Comparison of ENCODE assay signal across 11 cellular contexts in the genomic region with DNA sequence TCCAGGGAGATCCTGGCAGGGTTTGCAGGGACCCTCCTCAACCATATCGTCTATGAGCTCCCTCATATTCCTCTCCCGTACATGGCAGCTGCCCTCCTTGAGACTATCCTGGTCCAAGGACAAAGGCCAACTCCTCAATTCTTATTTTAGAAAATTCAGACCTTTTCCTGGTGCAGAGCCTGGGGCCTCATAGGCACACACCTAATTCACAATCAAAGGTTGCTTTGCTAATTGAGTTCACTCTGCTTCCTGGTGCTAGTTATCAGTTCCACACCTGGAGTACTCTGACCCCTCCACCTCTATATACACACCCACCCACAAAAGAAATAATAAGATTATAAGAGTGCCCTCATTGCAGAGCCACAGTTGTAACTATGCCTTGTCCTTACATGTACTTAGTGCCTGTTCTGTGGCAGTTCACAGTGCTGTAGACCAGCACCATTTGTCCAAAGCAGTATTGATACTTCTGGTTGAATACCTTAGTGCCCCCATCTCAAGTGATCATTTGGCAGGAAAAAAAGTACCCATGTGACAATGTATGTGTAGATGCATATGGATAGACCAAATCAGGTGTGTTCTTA.
"Had no signal": no experiment of that assay in that cellular context is flagged by ENCODE, and none has a peak within 500 bp of the region (broad histone marks: within the 10 kb centered on the region; RNA-seq: fewer than 3 reads in every experiment).

No MANE protein-coding gene starts in this region.

- H3K27ac ChIP-seq: breast epithelium, esophagus squamous epithelium, uterus had no signal

- H3K4me3 ChIP-seq: breast epithelium, esophagus squamous epithelium, uterus had no signal

- DNase-seq: activated B cell treated with CpG ODN at 0.5 μM for 24 hours; activated CD4-positive, alpha-beta T cell treated with anti-CD3 and anti-CD28 coated beads, Interleukin-2, amount 50 U/mL, for 4 hours; activated gamma-delta T cell treated with Interleukin-2 at 50 U/mL for 16 hours; activated T-cell treated with anti-CD3 and anti-CD28 coated beads, Interleukin-2, amount 50 U/mL, for 4 hours; aorta; esophagus squamous epithelium; foreskin fibroblast; glutamatergic neuron; nephron progenitor cell; uterus had no signal

- ATAC-seq: activated T-cell treated with anti-CD3 and anti-CD28 coated beads, Interleukin-2, amount 50 U/mL, for 4 hours had no signal

- H3K36me3 ChIP-seq: breast epithelium, uterus had no signal

- H3K9me3 ChIP-seq: breast epithelium, esophagus squamous epithelium, uterus had no signal

- H3K27me3 ChIP-seq: breast epithelium, esophagus squamous epithelium, uterus had no signal

- H3K4me1 ChIP-seq: breast epithelium, uterus had no signal
